ENCODE assay signal across 20 cellular contexts in the genomic region with DNA sequence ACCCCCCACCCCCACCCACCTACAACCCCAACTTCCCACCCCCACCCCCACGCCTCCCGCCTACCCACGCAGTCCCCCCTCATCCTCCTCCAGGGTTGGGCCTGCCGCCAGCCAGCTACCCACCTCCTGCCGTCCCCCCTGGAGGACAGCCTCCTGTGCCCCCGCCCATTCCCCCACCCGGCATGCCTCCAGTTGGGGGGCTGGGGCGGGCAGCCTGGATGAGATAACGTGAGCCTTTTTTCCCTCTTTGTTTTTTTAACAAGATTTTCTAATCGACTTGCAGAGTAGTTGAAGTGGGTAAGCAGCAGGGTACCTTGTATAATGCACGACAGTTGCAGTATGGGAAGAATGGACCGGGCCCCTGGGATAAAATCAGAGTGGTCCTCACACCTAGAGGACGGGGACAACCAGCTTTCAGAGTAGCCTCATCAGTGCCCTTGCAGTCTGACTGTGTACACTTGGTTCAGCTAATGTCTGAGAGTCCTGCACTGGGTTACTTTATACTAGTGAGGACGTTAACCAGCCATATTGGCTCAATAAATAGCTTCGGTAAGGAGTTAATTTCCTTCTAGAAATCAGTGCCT. TPM values are rescaled to one million over a fixed set of nuclear protein-coding genes. Genes with fewer than 3 reads are reported as not detected.
DNase-seq lines count a peak whose midpoint lies in the region; ATAC-seq and TF ChIP-seq lines count a peak whose summit lies in the region.
"Had no signal": no experiment of that assay in that cellular context is flagged by ENCODE, and none has a peak within 500 bp of the region (broad histone marks: within the 10 kb centered on the region; RNA-seq: fewer than 3 reads in every experiment).

No MANE protein-coding gene starts in this region.

- in situ Hi-C loops in transverse colon (cut with MboI; ENCODE audit: low pct_ligation_motif_present in 1 of 4, low pct_unique_long_range_greater_than_20kb in 1 of 4, low sequenced_read_pairs in 3 of 4) = loop anchor here in 1 of 4 donors (25.0 kb wide), 1 partner anchor 102 kb away; the partner anchor contains the start of gene CCDC85C

- intact Hi-C loops in cardiac septum (cut with DNase I) (no loop called here), heart left ventricle (cut with DNase I) (loop anchor here in 1 of 10 donors (10.0 kb wide), 1 partner anchor 374 kb away; no protein-coding TSS in a partner anchor), transverse colon (cut with DNase I; ENCODE audit: low total_unique reads) (no loop called here)

- no peaks in the 10 kb centered on the region for H3K9me3 ChIP-seq in heart left ventricle
- no peaks in the 10 kb centered on the region for H3K9me3 ChIP-seq in SJSA1 (replicated peaks)
- H3K9me3 ChIP-seq in transverse colon = no peaks in the 10 kb centered on the region
- H3K9me3 ChIP-seq: gastrocnemius medialis, psoas muscle had no signal

- no peak for ATAC-seq in heart left ventricle
- ATAC-seq: gastrocnemius medialis; naive thymus-derived CD8-positive, alpha-beta T cell; psoas muscle; stimulated activated naive CD8-positive, alpha-beta T cell treated with anti-CD3 and anti-CD28 coated beads, Interleukin-15, Interleukin-2, amounts not matched to agents 100 U/mL and 50 U/mL, for 24 hours had no signal

- H3K36me3 ChIP-seq in heart left ventricle (peaks cover under 1 to 89% (median 69%) of the 10 kb centered on the region in 9 donors), SJSA1 (peaks cover 86% of the 10 kb centered on the region), transverse colon (peaks cover 0 to 31% (median 13%) of the 10 kb centered on the region in 4 donors)

- TF ChIP-seq CTCF in heart left ventricle (IDR thresholded peaks at IDR 0.05) (no peak), transverse colon (IDR thresholded peaks at IDR 0.05) (no peak)

- TF ChIP-seq EP300 in transverse colon (IDR thresholded peaks at IDR 0.05; ENCODE audit: low read depth) = no peak

- peaks cover 0 to 19% (median 3%) of the 10 kb centered on the region in 12 donors for H3K4me1 ChIP-seq in heart left ventricle
- peaks cover 14% of the 10 kb centered on the region for H3K4me1 ChIP-seq in SJSA1 (replicated peaks)
- H3K4me1 ChIP-seq in transverse colon = peaks cover 0 to 10% (median 4%) of the 10 kb centered on the region in 4 donors
- H3K4me1 ChIP-seq: psoas muscle had no signal

- H3K4me3 ChIP-seq in heart left ventricle (no peak overlapping the region), SJSA1 (no peak overlapping the region), transverse colon (no peak overlapping the region)
- H3K4me3 ChIP-seq: gastrocnemius medialis, psoas muscle had no signal

- H3K27me3 ChIP-seq in heart left ventricle (no peaks in the 10 kb centered on the region), SJSA1 (replicated peaks) (no peaks in the 10 kb centered on the region), layer of hippocampus (ENCODE audit: control insufficient read depth, insufficient read depth, low read length) (no peaks in the 10 kb centered on the region), transverse colon (no peaks in the 10 kb centered on the region)
- H3K27me3 ChIP-seq: gastrocnemius medialis had no signal

- DNase-seq in cardiac septum (ENCODE audit: low spot score) (peak; percentile 50), heart left ventricle (no peak), SJSA1 (ENCODE audit: low read depth in 1 of 2, low spot score in 2 of 2) (no peak), transverse colon (no peak), kidney tubule cell (ENCODE audit: low spot score) (no peak), NCI-H1092 treated with DMSO at 0.1 percent for 48 hours (lab: John Stamatoyannopoulos, UW) (no peak)
- no peak for DNase-seq in activated effector memory CD4-positive, alpha-beta T cell treated with Interleukin-2 at 50 U/mL for 16 hours
- DNase-seq: activated CD4-positive, CD25-positive, alpha-beta regulatory T cell; activated effector memory CD4-positive, alpha-beta T cell treated with anti-CD3 and anti-CD28 coated beads, Interleukin-2, amount 50 U/mL, for 16 hours; gastrocnemius medialis; MM.1S; naive thymus-derived CD8-positive, alpha-beta T cell; NCI-H1930; NCI-H446; stimulated activated CD4-positive, alpha-beta T cell treated with anti-CD3 and anti-CD28 coated beads, Interleukin-15, amount 100 ng/mL, for 24 hours; stimulated activated naive CD8-positive, alpha-beta T cell treated with anti-CD3 and anti-CD28 coated beads, Interleukin-15, Interleukin-2, amounts not matched to agents 100 U/mL and 50 U/mL, for 24 hours; T-helper 2 cell had no signal

- WGBS in heart left ventricle, 4 donors = 74 to 77% (median 75%) methylated on average over 12 to 15 of the region's 15 CpGs
- 75 to 78% methylated on average over 4 to 10 of the region's 15 CpGs for WGBS in transverse colon (ENCODE audit: low coverage in 1 of 2), 2 donors

- TF ChIP-seq POLR2A in heart left ventricle (IDR thresholded peaks at IDR 0.05) (no peak), transverse colon (IDR thresholded peaks at IDR 0.05) (no peak)

- H3K27ac ChIP-seq in heart left ventricle (peak overlapping the region in 4 of 12 donors; percentile 35 to 70 (median 53)), SJSA1 (peak overlapping the region; percentile 29; the same call in 1 of the 2 replicates), layer of hippocampus (ENCODE audit: low read depth, low read length) (peak overlapping the region; percentile 80), transverse colon (peak overlapping the region in 3 of 4 donors; percentile 29 to 87 (median 62))
- H3K27ac ChIP-seq: epithelial cell of prostate, gastrocnemius medialis, psoas muscle had no signal

RNA-seq across cellular contexts. Expression of gene CCNK, which starts 29.4 kb away (rescaled TPM):
- total RNA-seq in cardiac septum = 31.2 TPM
- 10 to 100 TPM; 11.8 to 35.3 (median 30.2) TPM for total RNA-seq in heart left ventricle
- polyA plus RNA-seq in heart left ventricle = 10 to 100 TPM in 1 of 2 donors, 1 to 10 TPM in 1; 9.1 to 20.6 TPM
- 9.0 and 12.1 TPM in 2 replicates for total RNA-seq in SJSA1 (2014; rRNA removed; shearing (Covaris generic))
- 10 to 100 TPM; 14.5 to 42.6 (median 31.3) TPM for total RNA-seq in transverse colon

RNA-seq across cellular contexts. Expression of gene SETD3, which starts 30.0 kb away (rescaled TPM):
- total RNA-seq in cardiac septum (135 TPM), heart left ventricle (100 to 1,000 TPM in 4 of 9 donors, 10 to 100 TPM in 5; 80.1 to 130 (median 99.4) TPM), transverse colon (100 to 1,000 TPM in 1 of 4 donors, 10 to 100 TPM in 3; 50.1 to 224 (median 68.8) TPM)
- polyA plus RNA-seq in heart left ventricle = 10 to 100 TPM; 49.7 to 81.7 TPM
- total RNA-seq in SJSA1 (2014; rRNA removed; shearing (Covaris generic)) = 71.0 and 84.2 TPM in 2 replicates
